In genomic region chr5:174735498-174736350, GRCh38 we compare ENCODE assay signal across 8 cellular contexts. TPM values are rescaled to one million over a fixed set of nuclear protein-coding genes. Genes with fewer than 3 reads are reported as not detected.
DNase-seq lines count a peak whose midpoint lies in the region; ATAC-seq and TF ChIP-seq lines count a peak whose summit lies in the region.

No MANE protein-coding gene starts in this region.

- H3K27ac Mint-ChIP-seq in nephron progenitor cell = no peak overlapping the region

- peaks cover 4 to 78% (median 67%) of the 10 kb centered on the region in 45 donors for H3K27me3 ChIP-seq in dorsolateral prefrontal cortex

- no peak overlapping the region for H3K27ac ChIP-seq in dorsolateral prefrontal cortex

- TF ChIP-seq CTCF in NB4 (IDR thresholded peaks at IDR 0.05; ENCODE audit: low read depth, low read length) (peak; percentile 17), dorsolateral prefrontal cortex (IDR thresholded peaks at IDR 0.05 in 54 of 56, conservative IDR thresholded peaks at IDR 0.05 in 2 of 56; ENCODE audit: low read depth in 1 of 56, partially characterized antibody in 56 of 56) (peak in 54 of 56 donors; percentile 16 to 71 (median 46)), nephron progenitor cell (IDR thresholded peaks at IDR 0.05) (peak; percentile 53)

- intact Hi-C loops in dorsolateral prefrontal cortex (cut with DNase I) = loop anchor here in 1 of 2 donors (5.0 kb wide), 1 partner anchor 318 kb away; no protein-coding TSS in a partner anchor

- no peak for ATAC-seq in HG02840 (IDR thresholded peaks at IDR 0.05; ENCODE audit: low FRiP score, unreplicated experiment)
- no peak for ATAC-seq in GM21390 (IDR thresholded peaks at IDR 0.05; ENCODE audit: unreplicated experiment)

- DNase-seq in D341Med (ENCODE audit: low spot score) = peak; percentile 75
- no peak for DNase-seq in NB4 (ENCODE audit: low read depth)
- no peak for DNase-seq in dorsolateral prefrontal cortex
- peak; percentile 85 for DNase-seq in nephron progenitor cell
- DNase-seq in GM19238 (ENCODE audit: insufficient read length, low spot score) = no peak
- DNase-seq in NCI-H2081 (lab: John Stamatoyannopoulos, UW) = no peak

- H3K36me3 Mint-ChIP-seq in nephron progenitor cell (ENCODE audit: low read depth) = no peaks in the 10 kb centered on the region

- peaks cover 57% of the 10 kb centered on the region for H3K27me3 Mint-ChIP-seq in nephron progenitor cell (ENCODE audit: low read depth, poor library complexity)

- no peak overlapping the region for H3K4me3 ChIP-seq in NB4 (ENCODE audit: low read depth, low read length)
- peak overlapping the region in 38 of 59 donors; percentile 6 to 52 (median 32) for H3K4me3 ChIP-seq in dorsolateral prefrontal cortex

- peaks cover 66% of the 10 kb centered on the region for H3K4me1 Mint-ChIP-seq in nephron progenitor cell

- TF ChIP-seq POLR2A in NB4 (IDR thresholded peaks at IDR 0.05; ENCODE audit: extremely low read depth, insufficient read length) = no peak

- peak overlapping the region; percentile 70 for H3K4me3 Mint-ChIP-seq in nephron progenitor cell

- H3K9me3 Mint-ChIP-seq in nephron progenitor cell = no peaks in the 10 kb centered on the region

RNA-seq across cellular contexts. Expression of gene MSX2, which starts 11.3 kb away (rescaled TPM):
- total RNA-seq in dorsolateral prefrontal cortex = 1 to 10 TPM in 42 of 120 experiments, under 1 TPM in 60, not detected in 18; 0.19 to 9.1 (median 0.85) TPM

Comparison
In these comparisons a context has a peak if more than half of its experiments do, and no peak if none do; other contexts are left out.
1. DNase-seq: peak in D341Med (single experiment) and nephron progenitor cell (single experiment); none in NB4 (single experiment), dorsolateral prefrontal cortex (0 of 10), GM19238 (single experiment) and NCI-H2081 (0 of 2).
2. Peak in every context shown above with its lines, with median percentiles within 50 percentile points of each other: CTCF ChIP-seq.